Comparison of ENCODE assay signal across 11 cellular contexts in genomic region chr10:102657984-102658724, GRCh38. TPM values are rescaled to one million over a fixed set of nuclear protein-coding genes. Genes with fewer than 3 reads are reported as not detected.
DNase-seq lines count a peak whose midpoint lies in the region; ATAC-seq, FAIRE-seq and TF ChIP-seq lines count a peak whose summit lies in the region.
"Had no signal": no experiment of that assay in that cellular context is flagged by ENCODE, and none has a peak within 500 bp of the region (broad histone marks: within the 10 kb centered on the region; RNA-seq: fewer than 3 reads in every experiment).

No MANE protein-coding gene starts in this region.

- no peaks in the 10 kb centered on the region for H3K27me3 ChIP-seq in prostate gland (replicated peaks; ENCODE audit: insufficient read depth)

- 27% methylated on average over 13 of the region's 13 CpGs for WGBS in prostate gland

- H3K4me1 Mint-ChIP-seq in T-cell = peaks cover 53 to 62% (median 61%) of the 10 kb centered on the region in 3 donors

- peaks cover 28% of the 10 kb centered on the region for H3K4me1 ChIP-seq in prostate gland (replicated peaks)

- 0 out of 2 replicates have a peak, but pooled peaks have one; percentile 21 for TF ChIP-seq POLR2A in GM12891 (IDR thresholded peaks at IDR 0.05; ENCODE audit: low read depth, low read length)
- peak; percentile 18 for TF ChIP-seq POLR2A in prostate gland (IDR thresholded peaks at IDR 0.05)

- H3K4me3 Mint-ChIP-seq in T-cell = peak overlapping the region in 1 of 3 donors; percentile 67

- H3K4me3 ChIP-seq in fibroblast of pulmonary artery (replicated peaks; ENCODE audit: low read depth, low read length) (no peak overlapping the region), prostate gland (no peak overlapping the region)

- peak overlapping the region; percentile 78 to 84 for H3K27ac ChIP-seq in prostate gland
- H3K27ac ChIP-seq: KMS-11 had no signal

- no peaks in the 10 kb centered on the region for H3K27me3 Mint-ChIP-seq in T-cell

- CTCF ChIA-PET in T-cell (lab: Charles Lee) = interaction anchor here in 1 of 2 donors (0.6 kb wide), 1 partner anchor 18 kb away, joined by 3 read pairs; no protein-coding TSS in a partner anchor

- ATAC-seq in T-cell (replicated peaks in 1 of 4) = peak in 1 of 4 experiments; percentile 26
- no peak for ATAC-seq in HG02840 (IDR thresholded peaks at IDR 0.05; ENCODE audit: low FRiP score, unreplicated experiment)
- no peak for ATAC-seq in GM19467 (IDR thresholded peaks at IDR 0.05; ENCODE audit: unreplicated experiment)
- ATAC-seq in GM21526 (IDR thresholded peaks at IDR 0.05; ENCODE audit: low FRiP score, unreplicated experiment) = no peak
- ATAC-seq: stimulated activated naive CD8-positive, alpha-beta T cell treated with anti-CD3 and anti-CD28 coated beads, Interleukin-15, Interleukin-2, amounts not matched to agents 100 U/mL and 50 U/mL, for 24 hours had no signal

- peaks cover 23% of the 10 kb centered on the region for H3K36me3 Mint-ChIP-seq in T-cell

- peak overlapping the region; percentile 86 to 87 for H3K27ac Mint-ChIP-seq in T-cell

- POLR2A ChIA-PET in T-cell (lab: Charles Lee) = interaction anchor here in 1 of 2 donors (0.6 kb wide), 1 partner anchor 16 kb away, joined by 4 read pairs; no protein-coding TSS in a partner anchor

- peaks cover 15 to 18% of the 10 kb centered on the region in 2 donors for H3K36me3 ChIP-seq in prostate gland

- TF ChIP-seq CTCF in fibroblast of pulmonary artery (IDR thresholded peaks at IDR 0.05; ENCODE audit: low read length, missing control alignments) (no peak), prostate gland (IDR thresholded peaks at IDR 0.05) (no peak)

- H3K9me3 ChIP-seq in prostate gland = no peaks in the 10 kb centered on the region

- FAIRE-seq in GM12891 (lab: Jason Lieb, UNC) = no peak
- no peak for FAIRE-seq in frontal cortex (lab: Jason Lieb, UNC)
- FAIRE-seq: H1 had no signal

- no peaks in the 10 kb centered on the region for H3K9me3 Mint-ChIP-seq in T-cell

- intact Hi-C loops in prostate gland (cut with DNase I) = no loop called here

- no peak for DNase-seq in GM12891 (ENCODE audit: insufficient read length, low spot score)
- no peak for DNase-seq in T-cell
- peak; percentile 80 for DNase-seq in fibroblast of pulmonary artery (ENCODE audit: low read depth)
- peak; percentile 86 for DNase-seq in prostate gland (ENCODE audit: low spot score)
- DNase-seq in frontal cortex (ENCODE audit: low spot score in 2 of 2) = no peak
- DNase-seq: stimulated activated naive CD8-positive, alpha-beta T cell treated with anti-CD3 and anti-CD28 coated beads, Interleukin-15, Interleukin-2, amounts not matched to agents 100 U/mL and 50 U/mL, for 24 hours had no signal

TF ChIP-seq in GM12891, 5 proteins besides CTCF, POLR2A, EP300 and RAD21:
- TF ChIP-seq POLR2AphosphoS5 (IDR thresholded peaks at IDR 0.05; ENCODE audit: low read depth, low read length) (no peak), PAX5 (IDR thresholded peaks at IDR 0.05; ENCODE audit: insufficient read depth, low read length, severe bottlenecking) (no peak), TAF1 (IDR thresholded peaks at IDR 0.05; ENCODE audit: low read depth, low read length) (no peak), POU2F2 (IDR thresholded peaks at IDR 0.05; ENCODE audit: low read depth, low read length) (no peak), SPI1 (IDR thresholded peaks at IDR 0.05; ENCODE audit: low read depth, low read length) (no peak)

RNA-seq across cellular contexts. Expression of gene TRIM8, which starts 13.9 kb away (rescaled TPM):
- polyA plus RNA-seq in GM12891 (2012; ENCODE audit: low read depth, missing spikeins) = 33.9 TPM
- total RNA-seq in T-cell = 10 to 100 TPM; 54.2 to 74.7 (median 67.9) TPM
- total RNA-seq in prostate gland = 100 to 1,000 TPM; 148 to 222 TPM
- 30.2 TPM for total RNA-seq in frontal cortex

RNA-seq across cellular contexts. Expression of gene ARL3, which starts 56.0 kb away (rescaled TPM):
- polyA plus RNA-seq in GM12891 (2012; ENCODE audit: low read depth, missing spikeins) = 9.7 TPM
- 1 to 10 TPM; 2.7 to 5.0 (median 3.5) TPM for total RNA-seq in T-cell
- 1 to 10 TPM; 8.0 to 8.5 TPM for total RNA-seq in prostate gland
- total RNA-seq in frontal cortex = 32.2 TPM

RNA-seq across cellular contexts. Expression of gene SFXN2, which starts 56.3 kb away (rescaled TPM):
- polyA plus RNA-seq in GM12891 (2012; ENCODE audit: low read depth, missing spikeins) = 15.4 TPM
- total RNA-seq in T-cell (10 to 100 TPM in 4 of 5 donors, 1 to 10 TPM in 1; 9.2 to 32.6 (median 22.6) TPM), prostate gland (10 to 100 TPM; 16.4 to 26.6 TPM), frontal cortex (4.1 TPM)

Comparison
In these comparisons a context has a peak if more than half of its experiments do, and no peak if none do; other contexts are left out.
1. DNase-seq: peak in fibroblast of pulmonary artery (single experiment) and prostate gland (single experiment); none in GM12891 (single experiment), T-cell (0 of 34) and frontal cortex (0 of 2).